9 cellular contexts compared by ENCODE assay signal in genomic region chr3:41997702-41998551, GRCh38. TPM values are rescaled to one million over a fixed set of nuclear protein-coding genes. Genes with fewer than 3 reads are reported as not detected.
DNase-seq lines count a peak whose midpoint lies in the region; ATAC-seq, FAIRE-seq and TF ChIP-seq lines count a peak whose summit lies in the region.
"Had no signal": no experiment of that assay in that cellular context is flagged by ENCODE, and none has a peak within 500 bp of the region (broad histone marks: within the 10 kb centered on the region; RNA-seq: fewer than 3 reads in every experiment).

No MANE protein-coding gene starts in this region.

- no peak overlapping the region for H3K27ac Mint-ChIP-seq in activated CD4-positive, alpha-beta T cell treated with anti-CD3 and anti-CD28 coated beads for 36 hours
- no peak overlapping the region for H3K27ac Mint-ChIP-seq in activated CD4-positive, alpha-beta T cell treated with anti-CD3 and anti-CD28 coated beads, Interleukin-2, amount 10 ng/mL, durations not matched to agents 7 days and 5 days
- H3K27ac Mint-ChIP-seq in type B pancreatic cell = no peak overlapping the region
- no peak overlapping the region for H3K27ac Mint-ChIP-seq in T-helper 17 cell

- no peaks in the 10 kb centered on the region for H3K36me3 ChIP-seq in bronchial epithelial cell (ENCODE audit: control insufficient read depth, insufficient read depth, low read length)

- no peak overlapping the region for H3K4me3 Mint-ChIP-seq in activated CD4-positive, alpha-beta T cell treated with anti-CD3 and anti-CD28 coated beads for 36 hours
- no peak overlapping the region for H3K4me3 Mint-ChIP-seq in activated CD4-positive, alpha-beta T cell treated with anti-CD3 and anti-CD28 coated beads, Interleukin-2, amount 10 ng/mL, durations not matched to agents 7 days and 5 days
- H3K4me3 Mint-ChIP-seq in type B pancreatic cell = no peak overlapping the region
- H3K4me3 Mint-ChIP-seq in T-helper 17 cell = no peak overlapping the region

- peak; percentile 19 for DNase-seq in activated CD4-positive, alpha-beta T cell treated with anti-CD3 and anti-CD28 coated beads for 36 hours
- no peak for DNase-seq in activated CD4-positive, alpha-beta T cell treated with anti-CD3 and anti-CD28 coated beads, Interleukin-2, amount 10 ng/mL, durations not matched to agents 7 days and 5 days
- DNase-seq in bronchial epithelial cell (ENCODE audit: low read depth) = no peak
- DNase-seq in iris pigment epithelial cell (ENCODE audit: low read depth) = peak; percentile 28
- no peak for DNase-seq in type B pancreatic cell (ENCODE audit: extremely low spot score, unreplicated experiment)
- no peak for DNase-seq in T-helper 17 cell

- peaks cover 4% of the 10 kb centered on the region for H3K27me3 Mint-ChIP-seq in activated CD4-positive, alpha-beta T cell treated with anti-CD3 and anti-CD28 coated beads for 36 hours
- H3K27me3 Mint-ChIP-seq in activated CD4-positive, alpha-beta T cell treated with anti-CD3 and anti-CD28 coated beads, Interleukin-2, amount 10 ng/mL, durations not matched to agents 7 days and 5 days = peaks cover 8% of the 10 kb centered on the region
- H3K27me3 Mint-ChIP-seq in type B pancreatic cell (no peaks in the 10 kb centered on the region), T-helper 17 cell (peaks cover 5% of the 10 kb centered on the region)

- POLR2A ChIA-PET in activated CD4-positive, alpha-beta T cell treated with anti-CD3 and anti-CD28 coated beads for 36 hours (lab: Charles Lee) = no interaction called here
- POLR2A ChIA-PET in activated CD4-positive, alpha-beta T cell treated with anti-CD3 and anti-CD28 coated beads, Interleukin-2, amount 10 ng/mL, durations not matched to agents 7 days and 5 days (lab: Charles Lee) = no interaction called here

- no peak for FAIRE-seq in bronchial epithelial cell (lab: Jason Lieb, UNC)

- ATAC-seq in activated CD4-positive, alpha-beta T cell treated with anti-CD3 and anti-CD28 coated beads for 36 hours = no peak
- no peak for ATAC-seq in HG03159 (IDR thresholded peaks at IDR 0.05; ENCODE audit: unreplicated experiment)
- ATAC-seq in GM21723 (IDR thresholded peaks at IDR 0.05; ENCODE audit: unreplicated experiment) = no peak
- no peak for ATAC-seq in T-helper 17 cell

- no peaks in the 10 kb centered on the region for H3K36me3 Mint-ChIP-seq in activated CD4-positive, alpha-beta T cell treated with anti-CD3 and anti-CD28 coated beads for 36 hours (ENCODE audit: low read depth)
- no peaks in the 10 kb centered on the region for H3K36me3 Mint-ChIP-seq in activated CD4-positive, alpha-beta T cell treated with anti-CD3 and anti-CD28 coated beads, Interleukin-2, amount 10 ng/mL, durations not matched to agents 7 days and 5 days (ENCODE audit: low read depth)
- no peaks in the 10 kb centered on the region for H3K36me3 Mint-ChIP-seq in type B pancreatic cell
- peaks cover 3% of the 10 kb centered on the region for H3K36me3 Mint-ChIP-seq in T-helper 17 cell (ENCODE audit: low read depth)

- TF ChIP-seq CTCF in bronchial epithelial cell (IDR thresholded peaks at IDR 0.05; ENCODE audit: insufficient read depth, low read length, severe bottlenecking) (peak; percentile 30), type B pancreatic cell (conservative IDR thresholded peaks at IDR 0.05) (peak; percentile 66)

- intact Hi-C loops in activated CD4-positive, alpha-beta T cell treated with anti-CD3 and anti-CD28 coated beads for 36 hours (cut with DNase I, micrococcal nuclease) = no loop called here

- peaks cover 4% of the 10 kb centered on the region for H3K9me3 Mint-ChIP-seq in activated CD4-positive, alpha-beta T cell treated with anti-CD3 and anti-CD28 coated beads for 36 hours (ENCODE audit: low read depth)
- no peaks in the 10 kb centered on the region for H3K9me3 Mint-ChIP-seq in activated CD4-positive, alpha-beta T cell treated with anti-CD3 and anti-CD28 coated beads, Interleukin-2, amount 10 ng/mL, durations not matched to agents 7 days and 5 days
- H3K9me3 Mint-ChIP-seq in type B pancreatic cell = peaks cover 11% of the 10 kb centered on the region

- H3K27me3 ChIP-seq in bronchial epithelial cell (ENCODE audit: control insufficient read depth, insufficient read depth, low read length) = no peaks in the 10 kb centered on the region

- CTCF ChIA-PET in activated CD4-positive, alpha-beta T cell treated with anti-CD3 and anti-CD28 coated beads for 36 hours (lab: Charles Lee) = interaction anchor here (0.6 to 2.2 kb wide), 9 partner anchors 8 to 436 kb away, joined by 3 to 7 read pairs (median 3); partner anchors contain the start of gene ULK4
- CTCF ChIA-PET in activated CD4-positive, alpha-beta T cell treated with anti-CD3 and anti-CD28 coated beads, Interleukin-2, amount 10 ng/mL, durations not matched to agents 7 days and 5 days (lab: Charles Lee) = interaction anchor here (1.1 to 1.9 kb wide), 2 partner anchors 13 to 82 kb away, joined by 3 to 9 read pairs; no protein-coding TSS in a partner anchor

- no peaks in the 10 kb centered on the region for H3K4me1 Mint-ChIP-seq in activated CD4-positive, alpha-beta T cell treated with anti-CD3 and anti-CD28 coated beads for 36 hours
- no peaks in the 10 kb centered on the region for H3K4me1 Mint-ChIP-seq in activated CD4-positive, alpha-beta T cell treated with anti-CD3 and anti-CD28 coated beads, Interleukin-2, amount 10 ng/mL, durations not matched to agents 7 days and 5 days
- peaks cover 5% of the 10 kb centered on the region for H3K4me1 Mint-ChIP-seq in type B pancreatic cell (ENCODE audit: unreplicated experiment)
- H3K4me1 Mint-ChIP-seq in T-helper 17 cell = peaks cover 2% of the 10 kb centered on the region

- H3K9me3 ChIP-seq in T-helper 17 cell (ENCODE audit: control insufficient read depth, low read length, poor library complexity, severe bottlenecking) = no peaks in the 10 kb centered on the region

- H3K4me3 ChIP-seq in bronchial epithelial cell (ENCODE audit: low read depth, low read length) = no peak overlapping the region
- H3K4me3 ChIP-seq: skin epidermis had no signal

RNA-seq across cellular contexts. Expression of gene ULK4, which starts 36.0 kb away (rescaled TPM):
- 10 to 100 TPM; 13.1 to 14.2 TPM for total RNA-seq in activated CD4-positive, alpha-beta T cell treated with anti-CD3 and anti-CD28 coated beads for 36 hours
- total RNA-seq in activated CD4-positive, alpha-beta T cell treated with anti-CD3 and anti-CD28 coated beads, Interleukin-2, amount 10 ng/mL, durations not matched to agents 7 days and 5 days = 10 to 100 TPM; 21.0 to 21.6 TPM
- total RNA-seq in bronchial epithelial cell (3.9 and 6.4 TPM in 2 replicates), type B pancreatic cell (ENCODE audit: low replicate concordance) (8.5 and 10.7 TPM in 2 replicates), T-helper 17 cell (10 to 100 TPM; 30.5 to 31.5 TPM)

Comparison
In these comparisons a context has a peak if more than half of its experiments do, and no peak if none do; other contexts are left out.
1. DNase-seq: peak in activated CD4-positive, alpha-beta T cell treated with anti-CD3 and anti-CD28 coated beads for 36 hours (single experiment) and iris pigment epithelial cell (single experiment); none in activated CD4-positive, alpha-beta T cell treated with anti-CD3 and anti-CD28 coated beads, Interleukin-2, amount 10 ng/mL, durations not matched to agents 7 days and 5 days (single experiment), bronchial epithelial cell (single experiment), type B pancreatic cell (single experiment) and T-helper 17 cell (0 of 3).